Comparison of ENCODE assay signal across 8 cellular contexts in the genomic region with DNA sequence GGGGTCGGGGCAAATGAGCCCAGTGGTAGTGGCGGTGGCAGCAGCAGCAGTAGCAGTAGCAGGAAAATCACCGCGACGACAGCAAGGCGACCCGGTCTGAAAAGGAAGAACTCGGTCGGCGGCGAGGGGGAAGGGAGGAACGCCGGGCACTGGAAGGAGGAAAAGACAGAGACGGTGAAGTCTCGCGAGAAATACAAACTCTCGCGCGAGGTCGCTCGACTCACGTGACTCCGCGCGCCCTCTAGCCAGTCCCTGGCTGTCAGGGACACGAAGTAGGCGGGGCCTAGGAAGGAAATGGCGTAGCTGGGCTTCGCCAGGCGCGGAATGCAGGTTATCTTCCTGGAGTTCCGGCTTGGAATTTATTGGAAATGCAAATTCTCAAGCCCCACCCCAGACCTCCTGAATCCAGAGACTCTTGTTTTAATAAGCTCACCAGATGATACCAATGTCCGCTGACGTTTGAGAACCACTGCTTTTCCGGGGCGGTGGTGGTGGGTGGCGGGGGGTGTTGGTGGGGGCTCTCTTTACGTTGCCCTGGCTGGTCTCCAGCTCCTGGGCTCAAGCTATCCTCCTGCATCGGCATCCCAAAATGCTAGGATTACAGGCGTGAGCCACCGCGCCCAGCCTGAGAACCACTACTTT. TPM values are rescaled to one million over a fixed set of nuclear protein-coding genes. Genes with fewer than 3 reads are reported as not detected.
DNase-seq lines count a peak whose midpoint lies in the region; ATAC-seq, FAIRE-seq and TF ChIP-seq lines count a peak whose summit lies in the region.

A gene (minus strand): TSS at position 141 of the 642 bp plus-strand sequence. CDS start 1,333 bp downstream, outside the sequence.

- H3K4me3 ChIP-seq in OCI-LY3 (ENCODE audit: low read length), result peak within 1 kb of the TSS; percentile 90
- peak within 1 kb of the TSS; percentile 78 for H3K4me3 ChIP-seq in mesodermal cell (ENCODE audit: extremely low read depth, insufficient read depth, low read length, poor library complexity, severe bottlenecking)

- peak within 1 kb of the TSS; percentile 80 for H3K9ac ChIP-seq in OCI-LY3 (ENCODE audit: low read length)

- peak within 1 kb of the TSS; percentile 84; the same call in 1 of the 2 replicates for H2AFZ ChIP-seq in OCI-LY3 (ENCODE audit: low read depth, low read length)

- H3K4me2 ChIP-seq in OCI-LY3 (ENCODE audit: low read length), result peak within 1 kb of the TSS; percentile 87

- H3K36me3 ChIP-seq in OCI-LY3 (replicated peaks; ENCODE audit: low read depth, low read length) (peaks cover 28% of the 10 kb centered on the region), mesodermal cell (ENCODE audit: control insufficient read depth, insufficient read depth, low read length) (peaks cover 31% of the 10 kb centered on the region)

- no peak for TF ChIP-seq CTCF in OCI-LY3 (IDR thresholded peaks at IDR 0.05; ENCODE audit: low read depth, low read length)

- 0 out of 2 replicates have a peak, but pooled peaks cover 2% of the 10 kb centered on the region for H3K27me3 ChIP-seq in OCI-LY3 (ENCODE audit: low read depth, low read length)

- no peaks in the 10 kb centered on the region for H3K9me3 ChIP-seq in OCI-LY3 (ENCODE audit: insufficient read depth, low read length)
- no peaks in the 10 kb centered on the region for H3K9me3 ChIP-seq in mesodermal cell (ENCODE audit: control insufficient read depth, low read length)

- 0 out of 2 replicates have a peak, but pooled peaks cover 4% of the 10 kb centered on the region for H4K20me1 ChIP-seq in OCI-LY3 (ENCODE audit: insufficient read depth, low read length)

- peak; percentile 98 for FAIRE-seq in endometrium (lab: Jason Lieb, UNC)

- ATAC-seq in GM21515 (IDR thresholded peaks at IDR 0.05; ENCODE audit: unreplicated experiment), result peak; percentile 88

- DNase-seq in D341Med (ENCODE audit: low spot score) (peak; percentile 91), HuH-7 (ENCODE audit: low spot score) (peak; percentile 78)
- peak; percentile 99 for DNase-seq in activated CD8-positive, alpha-beta memory T cell treated with anti-CD3 and anti-CD28 coated beads, Interleukin-2, amount 50 U/mL, for 48 hours
- DNase-seq in stimulated activated CD8-positive, alpha-beta memory T cell treated with anti-CD3 and anti-CD28 coated beads, Interleukin-15, amount 100 ng/mL, for 4 hours (ENCODE audit: low read depth in 2 of 2), result peak; percentile 91

- H3K27ac ChIP-seq in OCI-LY3 (ENCODE audit: low read length) (peak within 1 kb of the TSS; percentile 66), mesodermal cell (ENCODE audit: low read depth, low read length, severe bottlenecking) (peak within 1 kb of the TSS; percentile 97)

- peaks cover 47% of the 10 kb centered on the region for H3K79me2 ChIP-seq in OCI-LY3 (ENCODE audit: low read length)

- 1% methylated on average over 26 to 30 of the region's 42 CpGs for WGBS in mesodermal cell (ENCODE audit: insufficient coverage in 2 of 2), 2 experiments

- H3K4me1 ChIP-seq in OCI-LY3 (ENCODE audit: low read length), result peaks cover 16% of the 10 kb centered on the region
- peaks cover 15% of the 10 kb centered on the region for H3K4me1 ChIP-seq in mesodermal cell (ENCODE audit: control insufficient read depth, insufficient read depth, low read length, poor library complexity, severe bottlenecking)

RNA-seq across cellular contexts. Expression of the gene that starts here (rescaled TPM):
- 33.7 TPM for polyA plus RNA-seq in mesodermal cell (2013, experiment 1 of 2)
- polyA plus RNA-seq in mesodermal cell (2013, experiment 2 of 2), result 34.4 TPM

Comparison
In these comparisons a context has a peak if more than half of its experiments do, and no peak if none do; other contexts are left out.
1. Peak in every context shown above with its lines: DNase-seq, ATAC-seq, H3K4me3 ChIP-seq and H3K27ac ChIP-seq.